ENCODE assay signal across 1 cellular context in the genomic region with DNA sequence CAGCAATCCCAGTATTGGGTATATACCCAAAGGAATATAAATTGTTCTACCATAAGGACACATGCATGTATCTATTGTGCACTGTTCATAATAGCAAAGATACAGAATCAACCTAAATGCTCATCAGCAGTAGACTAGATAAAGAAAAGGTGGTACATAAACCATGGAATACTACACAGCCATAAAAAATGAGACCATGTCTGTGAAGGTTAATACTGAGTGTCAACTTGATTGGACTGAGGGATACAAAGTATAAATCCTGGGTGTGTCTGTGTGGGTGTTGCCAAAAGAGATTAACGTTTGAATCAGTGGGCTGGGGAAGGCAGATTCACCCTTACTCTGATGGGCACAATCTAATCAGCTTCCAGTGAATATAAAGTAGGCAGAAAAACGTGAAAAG.
TF ChIP-seq lines count a peak whose summit lies in the region.

No MANE protein-coding gene starts in this region.

TF ChIP-seq in HCT116, 20 proteins besides CTCF, POLR2A, EP300 and RAD21 (continued from another document):
- TF ChIP-seq, protein P1, sequence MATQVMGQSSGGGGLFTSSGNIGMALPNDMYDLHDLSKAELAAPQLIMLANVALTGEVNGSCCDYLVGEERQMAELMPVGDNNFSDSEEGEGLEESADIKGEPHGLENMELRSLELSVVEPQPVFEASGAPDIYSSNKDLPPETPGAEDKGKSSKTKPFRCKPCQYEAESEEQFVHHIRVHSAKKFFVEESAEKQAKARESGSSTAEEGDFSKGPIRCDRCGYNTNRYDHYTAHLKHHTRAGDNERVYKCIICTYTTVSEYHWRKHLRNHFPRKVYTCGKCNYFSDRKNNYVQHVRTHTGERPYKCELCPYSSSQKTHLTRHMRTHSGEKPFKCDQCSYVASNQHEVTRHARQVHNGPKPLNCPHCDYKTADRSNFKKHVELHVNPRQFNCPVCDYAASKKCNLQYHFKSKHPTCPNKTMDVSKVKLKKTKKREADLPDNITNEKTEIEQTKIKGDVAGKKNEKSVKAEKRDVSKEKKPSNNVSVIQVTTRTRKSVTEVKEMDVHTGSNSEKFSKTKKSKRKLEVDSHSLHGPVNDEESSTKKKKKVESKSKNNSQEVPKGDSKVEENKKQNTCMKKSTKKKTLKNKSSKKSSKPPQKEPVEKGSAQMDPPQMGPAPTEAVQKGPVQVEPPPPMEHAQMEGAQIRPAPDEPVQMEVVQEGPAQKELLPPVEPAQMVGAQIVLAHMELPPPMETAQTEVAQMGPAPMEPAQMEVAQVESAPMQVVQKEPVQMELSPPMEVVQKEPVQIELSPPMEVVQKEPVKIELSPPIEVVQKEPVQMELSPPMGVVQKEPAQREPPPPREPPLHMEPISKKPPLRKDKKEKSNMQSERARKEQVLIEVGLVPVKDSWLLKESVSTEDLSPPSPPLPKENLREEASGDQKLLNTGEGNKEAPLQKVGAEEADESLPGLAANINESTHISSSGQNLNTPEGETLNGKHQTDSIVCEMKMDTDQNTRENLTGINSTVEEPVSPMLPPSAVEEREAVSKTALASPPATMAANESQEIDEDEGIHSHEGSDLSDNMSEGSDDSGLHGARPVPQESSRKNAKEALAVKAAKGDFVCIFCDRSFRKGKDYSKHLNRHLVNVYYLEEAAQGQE (IDR thresholded peaks at IDR 0.05; ENCODE audit: low read depth): no peak
- TF ChIP-seq CBX3 (IDR thresholded peaks at IDR 0.05; ENCODE audit: low read depth) (no peak), TCF7L2 (IDR thresholded peaks at IDR 0.05; ENCODE audit: borderline replicate concordance, extremely low read depth, insufficient read depth, insufficient read length) (no peak), ZFX (IDR thresholded peaks at IDR 0.05) (no peak), EZH2phosphoT487 (IDR thresholded peaks at IDR 0.05; ENCODE audit: borderline replicate concordance) (no peak), SP1 (IDR thresholded peaks at IDR 0.05; ENCODE audit: low read depth) (no peak), ELF1 (IDR thresholded peaks at IDR 0.05; ENCODE audit: borderline replicate concordance, low read depth) (no peak), YY1 (IDR thresholded peaks at IDR 0.05; ENCODE audit: extremely low read depth, insufficient replicate concordance, low read depth, low read length) (no peak), ZNF274 (IDR thresholded peaks at IDR 0.05; ENCODE audit: low read depth, low read length) (no peak), SIN3A (IDR thresholded peaks at IDR 0.05; ENCODE audit: low read depth) (no peak), JUND (IDR thresholded peaks at IDR 0.05) (no peak), EZH2 (IDR thresholded peaks at IDR 0.05) (no peak), SRF (IDR thresholded peaks at IDR 0.05; ENCODE audit: low read depth) (no peak)
- TF ChIP-seq, protein P2, sequence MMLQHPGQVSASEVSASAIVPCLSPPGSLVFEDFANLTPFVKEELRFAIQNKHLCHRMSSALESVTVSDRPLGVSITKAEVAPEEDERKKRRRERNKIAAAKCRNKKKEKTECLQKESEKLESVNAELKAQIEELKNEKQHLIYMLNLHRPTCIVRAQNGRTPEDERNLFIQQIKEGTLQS (IDR thresholded peaks at IDR 0.05): no peak
